14 cellular contexts compared by ENCODE assay signal in the genomic region with DNA sequence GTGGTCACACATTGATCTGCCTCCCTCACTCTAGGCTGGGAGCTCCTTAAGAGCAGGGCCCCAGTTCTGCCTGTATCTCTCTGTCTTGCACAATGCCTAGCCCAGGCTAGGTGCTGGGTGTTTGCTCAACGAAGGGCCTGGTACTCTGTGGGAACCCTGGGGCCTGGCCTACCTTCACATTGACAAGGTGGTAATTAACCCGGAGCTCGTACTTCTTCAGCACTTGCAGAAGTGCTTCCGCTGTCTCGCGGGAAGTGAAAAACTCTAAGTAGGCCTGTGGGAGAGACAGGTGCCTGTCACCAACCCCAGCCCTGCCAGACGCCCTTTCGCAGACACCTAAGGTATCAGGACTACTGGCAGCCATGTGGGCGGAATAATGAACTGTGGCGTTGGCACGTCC. TPM values are rescaled to one million over a fixed set of nuclear protein-coding genes. Genes with fewer than 3 reads are reported as not detected.
DNase-seq lines count a peak whose midpoint lies in the region; ATAC-seq, FAIRE-seq and TF ChIP-seq lines count a peak whose summit lies in the region.
"Had no signal": no experiment of that assay in that cellular context is flagged by ENCODE, and none has a peak within 500 bp of the region (broad histone marks: within the 10 kb centered on the region; RNA-seq: fewer than 3 reads in every experiment).

No MANE protein-coding gene starts in this region.

- H3K9me3 Mint-ChIP-seq in endodermal cell (no peaks in the 10 kb centered on the region), memory B cell (no peaks in the 10 kb centered on the region)

- no peak for ATAC-seq in memory B cell (ENCODE audit: low read depth)
- no peak for ATAC-seq in thoracic aorta (ENCODE audit: insufficient number of reproducible peaks, low FRiP score, low read depth)
- ATAC-seq in HG02870 (IDR thresholded peaks at IDR 0.05; ENCODE audit: unreplicated experiment), result no peak

- H3K36me3 Mint-ChIP-seq in endodermal cell (ENCODE audit: low read depth) (peaks cover 38% of the 10 kb centered on the region), memory B cell (peaks cover 18% of the 10 kb centered on the region)

- no peak overlapping the region for H3K4me3 ChIP-seq in Peyer's patch
- H3K4me3 ChIP-seq in endodermal cell (ENCODE audit: low read length), result no peak overlapping the region
- H3K4me3 ChIP-seq in thoracic aorta, result no peak overlapping the region
- no peak overlapping the region for H3K4me3 ChIP-seq in BE2C (ENCODE audit: low read depth, low read length)

- H3K9me3 ChIP-seq in Peyer's patch (no peaks in the 10 kb centered on the region), endodermal cell (ENCODE audit: control insufficient read depth, low read length) (no peaks in the 10 kb centered on the region), thoracic aorta (no peaks in the 10 kb centered on the region), BE2C (no peaks in the 10 kb centered on the region)

- H3K27me3 Mint-ChIP-seq in endodermal cell (ENCODE audit: insufficient read depth), result no peaks in the 10 kb centered on the region
- no peaks in the 10 kb centered on the region for H3K27me3 Mint-ChIP-seq in memory B cell

- H3K27ac ChIP-seq in Peyer's patch, result peak overlapping the region; percentile 68 to 93 (median 83)
- no peak overlapping the region for H3K27ac ChIP-seq in endodermal cell (ENCODE audit: low read depth, low read length)
- peak overlapping the region; percentile 85 to 86 for H3K27ac ChIP-seq in thoracic aorta

- DNase-seq in Peyer's patch (no peak), endodermal cell (no peak), memory B cell (ENCODE audit: low spot score in 2 of 2) (no peak), thoracic aorta (ENCODE audit: low spot score) (no peak), urothelium cell line (ENCODE audit: low spot score) (no peak), BE2C (no peak)
- no peak for DNase-seq in stimulated activated CD4-positive, alpha-beta T cell treated with anti-CD3 and anti-CD28 coated beads, Interleukin-4, amount 100 ng/mL, for 1 hour
- DNase-seq: activated T-cell treated with anti-CD3 and anti-CD28 coated beads, Interleukin-2, amount 50 U/mL, for 1 hour; COR-L47; cortex of kidney; NCI-H1048; T-helper 9 cell had no signal

- H3K4me3 Mint-ChIP-seq in endodermal cell, result no peak overlapping the region
- H3K4me3 Mint-ChIP-seq in memory B cell, result no peak overlapping the region

- no peak for TF ChIP-seq CTCF in Peyer's patch (IDR thresholded peaks at IDR 0.05)
- no peak for TF ChIP-seq CTCF in endodermal cell (conservative IDR thresholded peaks at IDR 0.05)
- no peak for TF ChIP-seq CTCF in thoracic aorta (IDR thresholded peaks at IDR 0.05)
- no peak for TF ChIP-seq CTCF in BE2C (IDR thresholded peaks at IDR 0.05; ENCODE audit: low read depth, low read length)

- H3K4me1 ChIP-seq in Peyer's patch (peaks cover 0 to 46% (median 3%) of the 10 kb centered on the region in 4 donors), endodermal cell (ENCODE audit: control insufficient read depth, insufficient read depth, low read length) (peaks cover 18% of the 10 kb centered on the region), thoracic aorta (ENCODE audit: control insufficient read depth in 1 of 2, low read depth in 2 of 2) (peaks cover 43 to 64% of the 10 kb centered on the region in 2 donors), BE2C (no peaks in the 10 kb centered on the region)

- H3K9ac ChIP-seq in endodermal cell (ENCODE audit: extremely low read depth, low read length, poor library complexity, severe bottlenecking), result no peak overlapping the region

- no peak for TF ChIP-seq POLR2A in Peyer's patch (IDR thresholded peaks at IDR 0.05)

- H3K4me1 Mint-ChIP-seq in endodermal cell (peaks cover 19% of the 10 kb centered on the region), memory B cell (peaks cover 7% of the 10 kb centered on the region)

- H3K27me3 ChIP-seq in Peyer's patch, result no peaks in the 10 kb centered on the region
- no peaks in the 10 kb centered on the region for H3K27me3 ChIP-seq in endodermal cell (ENCODE audit: control insufficient read depth, insufficient read depth, low read length, poor library complexity, severe bottlenecking)
- H3K27me3 ChIP-seq in thoracic aorta (replicated peaks; ENCODE audit: insufficient read depth), result no peaks in the 10 kb centered on the region
- no peaks in the 10 kb centered on the region for H3K27me3 ChIP-seq in BE2C

- H3K36me3 ChIP-seq in Peyer's patch (peaks cover 0 to 45% (median 0%) of the 10 kb centered on the region in 3 donors), endodermal cell (ENCODE audit: control insufficient read depth, insufficient read depth, low read length) (peaks cover 33% of the 10 kb centered on the region), thoracic aorta (peaks cover 31% of the 10 kb centered on the region), BE2C (no peaks in the 10 kb centered on the region)

- WGBS in endodermal cell (ENCODE audit: insufficient coverage in 1 of 2, insufficient read length in 1 of 2), 2 experiments, result 92 to 94% methylated on average over 7 to 11 of the region's 11 CpGs

- no peak for FAIRE-seq in urothelium cell line (lab: Jason Lieb, UNC)

- H3K27ac Mint-ChIP-seq in endodermal cell, result peak overlapping the region; percentile 38
- H3K27ac Mint-ChIP-seq in memory B cell, result peak overlapping the region; percentile 51

RNA-seq across cellular contexts. Expression of a gene that starts 13.7 kb away (rescaled TPM):
- total RNA-seq in Peyer's patch, result 100 to 1,000 TPM in 1 of 4 donors, 10 to 100 TPM in 3; 82.0 to 130 (median 87.3) TPM
- total RNA-seq in endodermal cell, result 10 to 100 TPM; 22.3 to 30.0 TPM
- polyA plus RNA-seq in endodermal cell (2013, experiment 1 of 2), result 15.8 TPM
- 14.0 TPM for polyA plus RNA-seq in endodermal cell (2013, experiment 2 of 2)
- 10 to 100 TPM; 30.3 to 81.4 TPM for total RNA-seq in thoracic aorta
- polyA plus RNA-seq in BE2C (2012; ENCODE audit: insufficient read depth, insufficient read length, low read depth), result 12.7 TPM

RNA-seq across cellular contexts. Expression of a gene that starts 13.9 kb away (rescaled TPM):
- total RNA-seq in Peyer's patch, result 10 to 100 TPM; 28.4 to 63.7 (median 30.2) TPM
- total RNA-seq in endodermal cell, result 10 to 100 TPM; 29.6 to 31.5 TPM
- 27.6 TPM for polyA plus RNA-seq in endodermal cell (2013, experiment 1 of 2)
- polyA plus RNA-seq in endodermal cell (2013, experiment 2 of 2), result 29.3 TPM
- 10 to 100 TPM; 27.5 to 31.5 TPM for total RNA-seq in thoracic aorta
- 10.9 TPM for polyA plus RNA-seq in BE2C (2012; ENCODE audit: insufficient read depth, insufficient read length, low read depth)

RNA-seq across cellular contexts. Expression of a gene that starts 30.1 kb away (rescaled TPM):
- total RNA-seq in Peyer's patch (not detected), endodermal cell (1 to 10 TPM in 1 of 2 donors, under 1 TPM in 1; 0.95 to 1.4 TPM), thoracic aorta (1 to 10 TPM in 1 of 2 donors, not detected in 1; 4.2 TPM)
- polyA plus RNA-seq in endodermal cell (2013, experiment 1 of 2), result 0.39 TPM
- 0.54 TPM for polyA plus RNA-seq in endodermal cell (2013, experiment 2 of 2)
- polyA plus RNA-seq in BE2C (2012; ENCODE audit: insufficient read depth, insufficient read length, low read depth), result 2.3 TPM
- polyA plus RNA-seq: neural cell had no signal

RNA-seq across cellular contexts. Expression of a gene that starts 55.5 kb away (rescaled TPM):
- total RNA-seq in Peyer's patch, result not detected
- not detected for total RNA-seq in endodermal cell
- 1.6 TPM for polyA plus RNA-seq in endodermal cell (2013, experiment 1 of 2)
- polyA plus RNA-seq in endodermal cell (2013, experiment 2 of 2), result 3.4 TPM
- total RNA-seq in thoracic aorta, result not detected
- 33.1 TPM for polyA plus RNA-seq in BE2C (2012; ENCODE audit: insufficient read depth, insufficient read length, low read depth)
- polyA plus RNA-seq: neural cell had no signal

RNA-seq across cellular contexts. Expression of a gene that starts 56.2 kb away (rescaled TPM):
- total RNA-seq in Peyer's patch (10 to 100 TPM in 3 of 4 donors, 1 to 10 TPM in 1; 9.5 to 32.2 (median 25.5) TPM), endodermal cell (10 to 100 TPM; 71.3 to 81.2 TPM), thoracic aorta (10 to 100 TPM; 44.1 to 44.2 TPM)
- polyA plus RNA-seq in endodermal cell (2013, experiment 1 of 2), result 54.5 TPM
- polyA plus RNA-seq in endodermal cell (2013, experiment 2 of 2), result 49.1 TPM
- 8.3 TPM for polyA plus RNA-seq in BE2C (2012; ENCODE audit: insufficient read depth, insufficient read length, low read depth)
